Comparison of ENCODE assay signal across 21 cellular contexts in genomic region chr1:68919070-68919469, GRCh38.
A peak's percentile ranks its signal among the peaks of the same experiment; 100 is the strongest.
DNase-seq lines count a peak whose midpoint lies in the region; TF ChIP-seq lines count a peak whose summit lies in the region.
"Had no signal": no experiment of that assay in that cellular context is flagged by ENCODE, and none has a peak within 500 bp of the region (broad histone marks: within the 10 kb centered on the region; RNA-seq: fewer than 3 reads in every experiment).

No MANE protein-coding gene starts in this region.

- TF ChIP-seq CTCF in ascending aorta (IDR thresholded peaks at IDR 0.05) = no peak
- no peak for TF ChIP-seq CTCF in fibroblast of mammary gland (conservative IDR thresholded peaks at IDR 0.05; ENCODE audit: control insufficient read depth, insufficient read depth, low read depth, low read length)
- no peak for TF ChIP-seq CTCF in esophagus squamous epithelium (IDR thresholded peaks at IDR 0.05)

- H2AK5ac ChIP-seq in mesenchymal stem cell (ENCODE audit: low read length, severe bottlenecking) = peak overlapping the region; percentile 58

- in situ Hi-C loops in ACHN (cut with HindIII; ENCODE audit: low pct_ligation_motif_present, low pct_unique_long_range_greater_than_20kb, low sequenced_read_pairs) = no loop called here

- no peak overlapping the region for H2BK12ac ChIP-seq in mesenchymal stem cell (ENCODE audit: low read length in 2 of 2)

- H3K18ac ChIP-seq in mesenchymal stem cell (ENCODE audit: low read depth in 1 of 2, low read length in 2 of 2) = no peak overlapping the region

- H3K4ac ChIP-seq in mesenchymal stem cell (ENCODE audit: low read depth in 1 of 2, low read length in 2 of 2) = no peak overlapping the region

- no peak overlapping the region for H2AFZ ChIP-seq in mesenchymal stem cell (ENCODE audit: low read depth, low read length)

- no peak overlapping the region for H3K23ac ChIP-seq in mesenchymal stem cell (ENCODE audit: low read length in 2 of 2)

- no peaks in the 10 kb centered on the region for H3K79me1 ChIP-seq in mesenchymal stem cell (replicated peaks; ENCODE audit: low read length, poor library complexity, severe bottlenecking)

- H3K9ac ChIP-seq in mesenchymal stem cell (ENCODE audit: low read length) = no peak overlapping the region

- no peaks in the 10 kb centered on the region for H3K36me3 ChIP-seq in ascending aorta
- no peaks in the 10 kb centered on the region for H3K36me3 ChIP-seq in mesenchymal stem cell (ENCODE audit: control insufficient read depth in 1 of 2, insufficient read depth in 2 of 2, low read depth in 1 of 2, low read length in 2 of 2)
- no peaks in the 10 kb centered on the region for H3K36me3 ChIP-seq in esophagus squamous epithelium
- H3K36me3 ChIP-seq: BE2C had no signal

- peak; percentile 2 for DNase-seq in ACHN
- no peak for DNase-seq in ascending aorta (ENCODE audit: low spot score in 2 of 2)
- DNase-seq in fibroblast of mammary gland (ENCODE audit: low read depth) = peak; percentile 33
- DNase-seq in mesenchymal stem cell = no peak
- no peak for DNase-seq in GDM1 (lab: John Stamatoyannopoulos, UW)
- DNase-seq in esophagus squamous epithelium (lab: John Stamatoyannopoulos, UW) = no peak
- no peak for DNase-seq in NCI-H1105 (lab: John Stamatoyannopoulos, UW)
- DNase-seq in nucleus accumbens (lab: John Stamatoyannopoulos, UW) = no peak
- DNase-seq: BE2C; CD4-positive, CD25-positive, alpha-beta regulatory T cell; COR-L47; DMS153; EL; HCEC 1CT; MM.1S; NCI-H1092; NCI-H2081; NK-92 treated with Interleukin-12 subunit alpha and Interleukin-12 subunit beta, amount 100 ng/mL, for 24 hours; OCI-M1; RPMI8226; SHP77 treated with DMSO at 0.1 percent for 48 hours had no signal

- H3K14ac ChIP-seq in mesenchymal stem cell (ENCODE audit: low read length in 2 of 2) = no peak overlapping the region

- H3K4me1 ChIP-seq in ascending aorta = peaks cover 0 to 19% of the 10 kb centered on the region in 2 donors
- H3K4me1 ChIP-seq in mesenchymal stem cell (ENCODE audit: control insufficient read depth, insufficient read depth, low read depth, low read length) = peaks cover 2% of the 10 kb centered on the region
- peaks cover 5 to 49% (median 15%) of the 10 kb centered on the region in 3 donors for H3K4me1 ChIP-seq in esophagus squamous epithelium
- H3K4me1 ChIP-seq: BE2C had no signal

- H2BK15ac ChIP-seq in mesenchymal stem cell (ENCODE audit: low read depth, poor library complexity, severe bottlenecking) = no peak overlapping the region

- H2BK5ac ChIP-seq in mesenchymal stem cell (ENCODE audit: low read depth, low read length, poor library complexity, severe bottlenecking) = no peak overlapping the region

- no peak for TF ChIP-seq POLR2A in esophagus squamous epithelium (IDR thresholded peaks at IDR 0.05)

- 14% methylated on average over 1 of the region's 1 CpG for WGBS in mesenchymal stem cell
- 27 to 44% methylated on average over 1 of the region's 1 CpG for WGBS in esophagus squamous epithelium, 2 donors

- H3K27me3 ChIP-seq in ascending aorta = no peaks in the 10 kb centered on the region
- no peaks in the 10 kb centered on the region for H3K27me3 ChIP-seq in mesenchymal stem cell (ENCODE audit: control insufficient read depth in 1 of 2, insufficient read depth in 1 of 2, low read length in 2 of 2)
- no peaks in the 10 kb centered on the region for H3K27me3 ChIP-seq in esophagus squamous epithelium
- H3K27me3 ChIP-seq: BE2C had no signal

- H4K8ac ChIP-seq in mesenchymal stem cell (ENCODE audit: low read length) = no peak overlapping the region

- no peak overlapping the region for H4K91ac ChIP-seq in mesenchymal stem cell (ENCODE audit: low read length)

- H3K27ac ChIP-seq in ascending aorta (peak overlapping the region; percentile 26 to 63), mesenchymal stem cell (ENCODE audit: low read length, poor library complexity, severe bottlenecking) (no peak overlapping the region), esophagus squamous epithelium (no peak overlapping the region)

- H3K9me3 ChIP-seq in ascending aorta (no peaks in the 10 kb centered on the region), mesenchymal stem cell (ENCODE audit: control insufficient read depth, low read length) (no peaks in the 10 kb centered on the region), esophagus squamous epithelium (no peaks in the 10 kb centered on the region)
- H3K9me3 ChIP-seq: BE2C had no signal

- H3K4me3 ChIP-seq in ascending aorta (no peak overlapping the region), fibroblast of mammary gland (ENCODE audit: control insufficient read depth, low read depth, low read length) (no peak overlapping the region), mesenchymal stem cell (ENCODE audit: insufficient read depth in 1 of 2, low read depth in 1 of 2, low read length in 2 of 2) (no peak overlapping the region), esophagus squamous epithelium (no peak overlapping the region)

- H2BK120ac ChIP-seq in mesenchymal stem cell (ENCODE audit: low read depth, low read length) = no peak overlapping the region

- intact Hi-C loops in ascending aorta (cut with DNase I) = no loop called here
- intact Hi-C loops in esophagus squamous epithelium (cut with DNase I) = no loop called here

- H3K4me2 ChIP-seq in mesenchymal stem cell (ENCODE audit: low read length, poor library complexity, severe bottlenecking) = no peak overlapping the region

Comparison
In these comparisons a context has a peak if more than half of its experiments do, and no peak if none do; other contexts are left out.
1. DNase-seq: peak in ACHN (single experiment) and fibroblast of mammary gland (single experiment); none in ascending aorta (0 of 2), mesenchymal stem cell (single experiment), GDM1 (single experiment), esophagus squamous epithelium (single experiment), NCI-H1105 (single experiment) and nucleus accumbens (0 of 56).
2. H3K27ac ChIP-seq: peak in ascending aorta (2 of 2); none in mesenchymal stem cell (single experiment) and esophagus squamous epithelium (0 of 4).